9 cellular contexts compared by ENCODE assay signal in the genomic region with DNA sequence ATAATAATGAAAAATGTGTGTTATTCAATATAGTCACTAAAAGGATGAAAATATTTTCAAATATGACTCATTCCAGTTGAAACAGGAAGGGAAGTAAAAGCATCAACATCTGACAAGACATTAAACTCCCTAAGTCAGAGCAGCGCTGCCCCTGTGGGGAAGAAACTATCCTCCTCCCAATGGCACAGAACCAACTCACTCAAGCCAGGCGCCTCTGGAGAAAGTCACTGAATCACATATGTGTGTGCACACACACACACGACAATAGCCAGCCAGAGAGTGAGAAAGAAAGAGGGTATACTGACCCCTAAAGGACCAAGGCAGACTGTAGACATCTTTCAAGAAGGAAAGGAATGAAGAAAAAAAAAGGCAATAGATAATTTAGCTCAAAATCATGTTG.
DNase-seq lines count a peak whose midpoint lies in the region; ATAC-seq and TF ChIP-seq lines count a peak whose summit lies in the region.
"Had no signal": no experiment of that assay in that cellular context is flagged by ENCODE, and none has a peak within 500 bp of the region (broad histone marks: within the 10 kb centered on the region; RNA-seq: fewer than 3 reads in every experiment).

No MANE protein-coding gene starts in this region.

- peak; percentile 51 for ATAC-seq in RWPE2 (ENCODE audit: low read depth)
- ATAC-seq in gastrocnemius medialis = peak; percentile 34 to 43
- no peak for ATAC-seq in CD8-positive, alpha-beta T cell
- no peak for ATAC-seq in CD4-positive, alpha-beta T cell (ENCODE audit: poor library complexity)
- no peak for ATAC-seq in activated CD8-positive, alpha-beta T cell treated with anti-CD3 and anti-CD28 coated beads, Interleukin-2, amount 10 ng/mL, durations not matched to agents 7 days and 5 days

- no peak for TF ChIP-seq CTCF in GM12865 (IDR thresholded peaks at IDR 0.05; ENCODE audit: insufficient read depth, low read depth, low read length, missing control alignments)
- peak; percentile 47 for TF ChIP-seq CTCF in RWPE2 (IDR thresholded peaks at IDR 0.05; ENCODE audit: poor library complexity, severe bottlenecking)
- TF ChIP-seq CTCF in gastrocnemius medialis (IDR thresholded peaks at IDR 0.05 in 4 of 5, conservative IDR thresholded peaks at IDR 0.05 in 1 of 5) = no peak
- no peak for TF ChIP-seq CTCF in CD8-positive, alpha-beta T cell (IDR thresholded peaks at IDR 0.05)
- TF ChIP-seq CTCF in CD4-positive, alpha-beta T cell (IDR thresholded peaks at IDR 0.05) = no peak

- no peaks in the 10 kb centered on the region for H3K9me3 ChIP-seq in RWPE2 (ENCODE audit: severe bottlenecking)
- H3K9me3 ChIP-seq in gastrocnemius medialis = no peaks in the 10 kb centered on the region
- H3K9me3 ChIP-seq in CD8-positive, alpha-beta T cell (ENCODE audit: low read length) = no peaks in the 10 kb centered on the region
- H3K9me3 ChIP-seq in CD4-positive, alpha-beta T cell (ENCODE audit: control insufficient read depth, low read length) = no peaks in the 10 kb centered on the region

- in situ Hi-C loops in gastrocnemius medialis (cut with MboI; ENCODE audit: low sequenced_read_pairs in 4 of 4) = loop anchor here in 3 of 4 donors (10.0 to 25.0 kb wide), 3 partner anchors 1049 to 1246 kb away; no protein-coding TSS in a partner anchor

- POLR2A ChIA-PET in CD8-positive, alpha-beta T cell (lab: Charles Lee) = no interaction called here
- POLR2A ChIA-PET in CD4-positive, alpha-beta T cell (lab: Charles Lee) = no interaction called here
- POLR2A ChIA-PET in activated CD8-positive, alpha-beta T cell treated with anti-CD3 and anti-CD28 coated beads, Interleukin-2, amount 10 ng/mL, durations not matched to agents 7 days and 5 days (lab: Charles Lee) = interaction anchor here (0.7 kb wide), 1 partner anchor 55 kb away, joined by 3 read pairs; no protein-coding TSS in a partner anchor

- H3K36me3 ChIP-seq in RWPE2 (ENCODE audit: low read depth) (no peaks in the 10 kb centered on the region), gastrocnemius medialis (no peaks in the 10 kb centered on the region)
- no peaks in the 10 kb centered on the region for H3K36me3 ChIP-seq in CD8-positive, alpha-beta T cell (ENCODE audit: insufficient read depth, low read length)

- peaks cover 4% of the 10 kb centered on the region for H3K27me3 Mint-ChIP-seq in CD8-positive, alpha-beta T cell (ENCODE audit: low read depth)
- peaks cover 6% of the 10 kb centered on the region for H3K27me3 Mint-ChIP-seq in CD4-positive, alpha-beta T cell
- H3K27me3 Mint-ChIP-seq in activated CD8-positive, alpha-beta T cell treated with anti-CD3 and anti-CD28 coated beads, Interleukin-2, amount 10 ng/mL, durations not matched to agents 7 days and 5 days (ENCODE audit: low read depth) = no peaks in the 10 kb centered on the region

- no peaks in the 10 kb centered on the region for H3K36me3 Mint-ChIP-seq in CD8-positive, alpha-beta T cell
- no peaks in the 10 kb centered on the region for H3K36me3 Mint-ChIP-seq in CD4-positive, alpha-beta T cell (ENCODE audit: low read depth)
- no peaks in the 10 kb centered on the region for H3K36me3 Mint-ChIP-seq in activated CD8-positive, alpha-beta T cell treated with anti-CD3 and anti-CD28 coated beads, Interleukin-2, amount 10 ng/mL, durations not matched to agents 7 days and 5 days (ENCODE audit: low read depth)

- H3K4me3 Mint-ChIP-seq in CD8-positive, alpha-beta T cell = no peak overlapping the region
- H3K4me3 Mint-ChIP-seq in CD4-positive, alpha-beta T cell = no peak overlapping the region
- H3K4me3 Mint-ChIP-seq in activated CD8-positive, alpha-beta T cell treated with anti-CD3 and anti-CD28 coated beads, Interleukin-2, amount 10 ng/mL, durations not matched to agents 7 days and 5 days = no peak overlapping the region

- CTCF ChIA-PET in CD8-positive, alpha-beta T cell (lab: Charles Lee) = no interaction called here
- CTCF ChIA-PET in CD4-positive, alpha-beta T cell (lab: Charles Lee) = no interaction called here
- CTCF ChIA-PET in activated CD8-positive, alpha-beta T cell treated with anti-CD3 and anti-CD28 coated beads, Interleukin-2, amount 10 ng/mL, durations not matched to agents 7 days and 5 days (lab: Charles Lee) = no interaction called here

- no peak overlapping the region for H3K4me3 ChIP-seq in GM12865 (ENCODE audit: low read depth, low read length)
- H3K4me3 ChIP-seq in RWPE2 (ENCODE audit: severe bottlenecking) = no peak overlapping the region
- H3K4me3 ChIP-seq in gastrocnemius medialis = no peak overlapping the region
- H3K4me3 ChIP-seq in CD8-positive, alpha-beta T cell (ENCODE audit: low read depth, low read length) = no peak overlapping the region

- DNase-seq in GM12865 (ENCODE audit: low read depth) (peak; percentile 15), RWPE2 (ENCODE audit: low spot score) (no peak), foreskin melanocyte (peak; percentile 87), gastrocnemius medialis (peak; percentile 60 to 75), middle frontal gyrus (ENCODE audit: extremely low spot score, low spot score) (no peak)
- no peak for DNase-seq in CD8-positive, alpha-beta T cell
- no peak for DNase-seq in CD4-positive, alpha-beta T cell
- DNase-seq in activated CD8-positive, alpha-beta T cell treated with anti-CD3 and anti-CD28 coated beads, Interleukin-2, amount 10 ng/mL, durations not matched to agents 7 days and 5 days = no peak
- DNase-seq: T-helper 9 cell had no signal

- H3K9me3 Mint-ChIP-seq in CD8-positive, alpha-beta T cell = no peaks in the 10 kb centered on the region
- no peaks in the 10 kb centered on the region for H3K9me3 Mint-ChIP-seq in CD4-positive, alpha-beta T cell
- H3K9me3 Mint-ChIP-seq in activated CD8-positive, alpha-beta T cell treated with anti-CD3 and anti-CD28 coated beads, Interleukin-2, amount 10 ng/mL, durations not matched to agents 7 days and 5 days (ENCODE audit: insufficient read depth) = no peaks in the 10 kb centered on the region

- H3K27ac ChIP-seq in RWPE2 (ENCODE audit: poor library complexity, severe bottlenecking) = peak overlapping the region; percentile 89
- H3K27ac ChIP-seq in gastrocnemius medialis = peak overlapping the region in 2 of 4 donors; percentile 75 to 77
- H3K27ac ChIP-seq in CD8-positive, alpha-beta T cell (ENCODE audit: low read depth, low read length) = no peak overlapping the region
- no peak overlapping the region for H3K27ac ChIP-seq in CD4-positive, alpha-beta T cell (ENCODE audit: low read depth, low read length)

- H3K4me1 Mint-ChIP-seq in CD8-positive, alpha-beta T cell (ENCODE audit: low read depth) = no peaks in the 10 kb centered on the region
- H3K4me1 Mint-ChIP-seq in CD4-positive, alpha-beta T cell (ENCODE audit: low read depth) = no peaks in the 10 kb centered on the region
- no peaks in the 10 kb centered on the region for H3K4me1 Mint-ChIP-seq in activated CD8-positive, alpha-beta T cell treated with anti-CD3 and anti-CD28 coated beads, Interleukin-2, amount 10 ng/mL, durations not matched to agents 7 days and 5 days (ENCODE audit: low read depth)

- intact Hi-C loops in gastrocnemius medialis (cut with DNase I; ENCODE audit: low total_unique reads) = loop anchor here (2.0 to 5.0 kb wide), 2 partner anchors 91 to 1045 kb away; no protein-coding TSS in a partner anchor
- intact Hi-C loops in CD8-positive, alpha-beta T cell (cut with DNase I, micrococcal nuclease) = no loop called here
- intact Hi-C loops in CD4-positive, alpha-beta T cell (cut with DNase I, micrococcal nuclease) = no loop called here

- TF ChIP-seq POLR2A in gastrocnemius medialis (IDR thresholded peaks at IDR 0.05) = no peak

- no peaks in the 10 kb centered on the region for H3K27me3 ChIP-seq in RWPE2 (ENCODE audit: insufficient read depth, poor library complexity, severe bottlenecking)
- H3K27me3 ChIP-seq in gastrocnemius medialis = no peaks in the 10 kb centered on the region
- H3K27me3 ChIP-seq in CD8-positive, alpha-beta T cell (ENCODE audit: insufficient read depth, low read length) = no peaks in the 10 kb centered on the region
- H3K27me3 ChIP-seq in CD4-positive, alpha-beta T cell (ENCODE audit: control insufficient read depth, insufficient read depth, low read length) = peaks cover 13% of the 10 kb centered on the region

- H3K27ac Mint-ChIP-seq in CD8-positive, alpha-beta T cell = no peak overlapping the region
- no peak overlapping the region for H3K27ac Mint-ChIP-seq in CD4-positive, alpha-beta T cell
- no peak overlapping the region for H3K27ac Mint-ChIP-seq in activated CD8-positive, alpha-beta T cell treated with anti-CD3 and anti-CD28 coated beads, Interleukin-2, amount 10 ng/mL, durations not matched to agents 7 days and 5 days

- H3K4me1 ChIP-seq in RWPE2 (ENCODE audit: insufficient read depth, poor library complexity, severe bottlenecking) (peaks cover 22% of the 10 kb centered on the region), gastrocnemius medialis (peaks cover 8 to 19% of the 10 kb centered on the region in 2 donors)
- H3K4me1 ChIP-seq in CD8-positive, alpha-beta T cell (ENCODE audit: insufficient read depth, low read length) = peaks cover 9% of the 10 kb centered on the region

Comparison
In these comparisons a context has a peak if more than half of its experiments do, and no peak if none do; other contexts are left out.
1. DNase-seq: peak in GM12865 (single experiment), foreskin melanocyte (single experiment) and gastrocnemius medialis (2 of 2); none in RWPE2 (single experiment), CD8-positive, alpha-beta T cell (0 of 7), middle frontal gyrus (single experiment), CD4-positive, alpha-beta T cell (0 of 10) and activated CD8-positive, alpha-beta T cell treated with anti-CD3 and anti-CD28 coated beads, Interleukin-2, amount 10 ng/mL, durations not matched to agents 7 days and 5 days (single experiment).
2. ATAC-seq: peak in RWPE2 (single experiment) and gastrocnemius medialis (2 of 2); none in CD8-positive, alpha-beta T cell (single experiment), CD4-positive, alpha-beta T cell (single experiment) and activated CD8-positive, alpha-beta T cell treated with anti-CD3 and anti-CD28 coated beads, Interleukin-2, amount 10 ng/mL, durations not matched to agents 7 days and 5 days (single experiment).